ENCODE assay signal across 8 cellular contexts in the genomic region with DNA sequence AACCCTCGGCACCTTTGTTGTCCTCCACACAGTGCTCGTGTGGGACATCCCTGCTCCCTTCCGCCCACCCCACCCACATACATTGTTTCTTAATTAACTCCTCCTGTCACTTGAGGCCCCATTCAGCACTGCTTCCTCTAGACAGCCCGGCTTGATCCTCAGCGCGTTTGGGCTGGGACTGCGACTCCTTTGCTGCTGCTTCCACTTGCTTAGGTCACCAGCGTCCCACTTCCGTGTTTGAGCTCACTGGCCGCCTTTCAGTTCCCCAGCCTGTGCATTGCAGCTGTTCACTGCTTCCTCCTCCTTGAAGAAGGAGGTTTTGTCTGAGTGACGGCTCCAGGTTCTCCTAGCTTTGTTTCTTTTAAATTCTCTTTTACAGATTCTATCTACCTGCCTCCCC. TPM values are rescaled to one million over a fixed set of nuclear protein-coding genes. Genes with fewer than 3 reads are reported as not detected.
A peak's percentile ranks its signal among the peaks of the same experiment; 100 is the strongest.
DNase-seq lines count a peak whose midpoint lies in the region; ATAC-seq, FAIRE-seq and TF ChIP-seq lines count a peak whose summit lies in the region.

No MANE protein-coding gene starts in this region.

- no peaks in the 10 kb centered on the region for H3K9me3 Mint-ChIP-seq in T-helper 1 cell treated with Interleukin-12 subunit alpha and Interleukin-12 subunit beta and Interleukin-4 antibody, amounts not matched to agents 30 μg/mL and 1 μg/mL, for 36 hours
- no peaks in the 10 kb centered on the region for H3K9me3 Mint-ChIP-seq in astrocyte (ENCODE audit: unreplicated experiment)

- DNase-seq in astrocyte (ENCODE audit: low read depth) (no peak), lung (ENCODE audit: low spot score) (peak; percentile 73), RKO (ENCODE audit: low spot score) (no peak), RCC 7860 (ENCODE audit: low spot score) (no peak)
- DNase-seq in stimulated activated CD8-positive, alpha-beta memory T cell treated with anti-CD3 and anti-CD28 coated beads, Interleukin-2, amount 100 ng/mL, for 1 hour (ENCODE audit: low read depth in 2 of 2) = peak; percentile 33 to 44

- peaks cover 99% of the 10 kb centered on the region for H3K79me2 ChIP-seq in astrocyte (ENCODE audit: insufficient read depth, low read length)

- peak overlapping the region; percentile 89 for H3K27ac Mint-ChIP-seq in T-helper 1 cell treated with Interleukin-12 subunit alpha and Interleukin-12 subunit beta and Interleukin-4 antibody, amounts not matched to agents 30 μg/mL and 1 μg/mL, for 36 hours
- peak overlapping the region; percentile 70 for H3K27ac Mint-ChIP-seq in astrocyte (ENCODE audit: unreplicated experiment)

- H4K20me1 ChIP-seq in astrocyte (ENCODE audit: insufficient read depth, low read length) = peaks cover 95% of the 10 kb centered on the region

- H3K4me1 Mint-ChIP-seq in T-helper 1 cell treated with Interleukin-12 subunit alpha and Interleukin-12 subunit beta and Interleukin-4 antibody, amounts not matched to agents 30 μg/mL and 1 μg/mL, for 36 hours (ENCODE audit: low read depth) = peaks cover 71% of the 10 kb centered on the region
- peaks cover 19% of the 10 kb centered on the region for H3K4me1 Mint-ChIP-seq in astrocyte (ENCODE audit: low read depth, unreplicated experiment)

- peaks cover 7% of the 10 kb centered on the region for H3K36me3 Mint-ChIP-seq in T-helper 1 cell treated with Interleukin-12 subunit alpha and Interleukin-12 subunit beta and Interleukin-4 antibody, amounts not matched to agents 30 μg/mL and 1 μg/mL, for 36 hours (ENCODE audit: low read depth)
- H3K36me3 Mint-ChIP-seq in astrocyte (ENCODE audit: low read depth, unreplicated experiment) = peaks cover 13% of the 10 kb centered on the region

- H3K9me3 ChIP-seq in astrocyte (ENCODE audit: insufficient read depth, low read depth, low read length) (no peaks in the 10 kb centered on the region), lung (ENCODE audit: control insufficient read depth in 2 of 2, insufficient read depth in 1 of 2, low read length in 1 of 2) (no peaks in the 10 kb centered on the region)

- no peak for TF ChIP-seq POLR2A in GM18505 (IDR thresholded peaks at IDR 0.05; ENCODE audit: borderline replicate concordance, extremely low read depth, insufficient read depth, insufficient read length)

- peak overlapping the region; percentile 48 for H3K4me2 ChIP-seq in astrocyte (ENCODE audit: low read length)

- H2AFZ ChIP-seq in astrocyte (ENCODE audit: low read depth, low read length) = no peak overlapping the region

- no peak for TF ChIP-seq CTCF in astrocyte (IDR thresholded peaks at IDR 0.05; ENCODE audit: insufficient read depth, low read depth, low read length)
- TF ChIP-seq CTCF in lung (IDR thresholded peaks at IDR 0.05; ENCODE audit: control extremely low read depth, extremely low read depth) = no peak

- peak overlapping the region; percentile 76 for H3K4me3 Mint-ChIP-seq in T-helper 1 cell treated with Interleukin-12 subunit alpha and Interleukin-12 subunit beta and Interleukin-4 antibody, amounts not matched to agents 30 μg/mL and 1 μg/mL, for 36 hours
- peak overlapping the region; percentile 68 for H3K4me3 Mint-ChIP-seq in astrocyte (ENCODE audit: unreplicated experiment)

- WGBS in lung, 2 donors = 9 to 22% methylated on average over 11 of the region's 11 CpGs

- no peaks in the 10 kb centered on the region for H3K27me3 ChIP-seq in astrocyte (ENCODE audit: insufficient read depth, low read length)
- no peaks in the 10 kb centered on the region for H3K27me3 ChIP-seq in lung (ENCODE audit: control insufficient read depth, insufficient read depth)

- ATAC-seq in GM18505 (IDR thresholded peaks at IDR 0.05; ENCODE audit: unreplicated experiment) (peak; percentile 70), HG02943 (IDR thresholded peaks at IDR 0.05; ENCODE audit: low read depth, unreplicated experiment) (peak; percentile 75), lung (ENCODE audit: insufficient read depth, low FRiP score) (peak; percentile 78)

- H3K4me3 ChIP-seq in astrocyte (ENCODE audit: insufficient read depth, low read depth, low read length) (no peak overlapping the region), lung (no peak overlapping the region)

- no peak overlapping the region for H3K9ac ChIP-seq in astrocyte (ENCODE audit: low read length)

- FAIRE-seq in astrocyte (lab: Jason Lieb, UNC) = no peak
- FAIRE-seq in RCC 7860 (lab: Jason Lieb, UNC) = no peak

- no peaks in the 10 kb centered on the region for H3K36me3 ChIP-seq in astrocyte (ENCODE audit: insufficient read depth, low read length)
- H3K36me3 ChIP-seq in lung (ENCODE audit: control insufficient read depth in 2 of 2, insufficient read depth in 2 of 2, low read length in 2 of 2) = no peaks in the 10 kb centered on the region

- H3K27ac ChIP-seq in astrocyte (ENCODE audit: low read depth, low read length) (no peak overlapping the region), lung (ENCODE audit: low read depth in 1 of 2, low read length in 1 of 2) (peak overlapping the region; percentile 20 to 30)

- H3K27me3 Mint-ChIP-seq in T-helper 1 cell treated with Interleukin-12 subunit alpha and Interleukin-12 subunit beta and Interleukin-4 antibody, amounts not matched to agents 30 μg/mL and 1 μg/mL, for 36 hours (ENCODE audit: low read depth) = no peaks in the 10 kb centered on the region
- no peaks in the 10 kb centered on the region for H3K27me3 Mint-ChIP-seq in astrocyte (ENCODE audit: low read depth, unreplicated experiment)

- H3K4me1 ChIP-seq in astrocyte (ENCODE audit: insufficient read depth, low read length) (peaks cover 19% of the 10 kb centered on the region), lung (ENCODE audit: control insufficient read depth in 2 of 2, insufficient read depth in 2 of 2, low read length in 2 of 2) (peaks cover 30 to 50% of the 10 kb centered on the region in 2 donors)

RNA-seq across cellular contexts. Expression of gene RNF4, which starts 16.1 kb away (rescaled TPM):
- total RNA-seq in astrocyte (73.6 and 77.2 TPM in 2 replicates), lung (10 to 100 TPM; 49.2 to 54.7 TPM)
- 10 to 100 TPM; 14.8 to 33.0 TPM for polyA plus RNA-seq in lung

RNA-seq across cellular contexts. Expression of gene FAM193A, which starts 51.5 kb away (rescaled TPM):
- 27.1 and 28.8 TPM in 2 replicates for total RNA-seq in astrocyte
- total RNA-seq in lung = 10 to 100 TPM; 24.1 to 33.2 TPM
- 10 to 100 TPM in 1 of 2 donors, 1 to 10 TPM in 1; 9.7 to 10.8 TPM for polyA plus RNA-seq in lung

Comparison
In these comparisons a context has a peak if more than half of its experiments do, and no peak if none do; other contexts are left out.
1. DNase-seq: peak in lung (single experiment) and stimulated activated CD8-positive, alpha-beta memory T cell treated with anti-CD3 and anti-CD28 coated beads, Interleukin-2, amount 100 ng/mL, for 1 hour (2 of 2); none in astrocyte (single experiment), RKO (single experiment) and RCC 7860 (single experiment).
2. Peak in every context shown above with its lines, with median percentiles within 50 percentile points of each other: ATAC-seq.